In the genomic region with DNA sequence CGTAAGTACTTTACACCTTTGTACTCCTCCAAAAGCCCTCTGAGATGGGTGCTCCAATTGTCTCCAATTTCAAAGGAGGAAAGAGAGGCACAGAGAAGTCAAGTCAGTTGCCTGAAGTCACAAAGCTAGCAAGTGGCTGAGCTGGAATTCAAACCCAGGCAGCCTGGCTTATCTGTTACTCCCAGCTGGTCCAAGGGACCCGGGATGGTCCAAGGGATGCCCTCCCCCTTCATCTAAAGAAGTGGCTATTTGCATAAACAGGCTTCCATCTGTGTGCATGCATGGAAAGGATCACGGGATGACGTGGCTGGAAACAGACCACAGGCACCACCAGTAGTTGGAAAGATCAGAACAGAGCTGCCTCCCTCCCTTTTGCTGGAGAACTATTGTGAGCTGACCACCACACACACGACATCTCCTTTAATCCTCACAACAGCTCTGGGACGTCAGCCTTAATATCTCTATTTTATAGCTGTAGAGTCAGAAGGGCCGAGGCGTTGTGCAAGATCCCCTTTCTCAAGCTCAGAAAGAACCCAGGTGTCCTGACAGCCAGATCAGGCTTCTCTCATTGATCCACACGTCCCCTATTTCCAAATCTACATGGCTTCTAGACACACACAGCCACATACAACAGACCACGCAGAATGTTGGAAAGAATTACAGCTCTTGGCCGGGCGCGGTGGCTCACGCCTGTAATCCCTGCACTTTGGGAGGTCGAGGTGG, we compare ENCODE assay signal across 11 cellular contexts. TPM values are rescaled to one million over a fixed set of nuclear protein-coding genes. Genes with fewer than 3 reads are reported as not detected.
DNase-seq lines count a peak whose midpoint lies in the region; ATAC-seq and TF ChIP-seq lines count a peak whose summit lies in the region.
"Had no signal": no experiment of that assay in that cellular context is flagged by ENCODE, and none has a peak within 500 bp of the region (broad histone marks: within the 10 kb centered on the region; RNA-seq: fewer than 3 reads in every experiment).

No MANE protein-coding gene starts in this region.

- H3K4me1 Mint-ChIP-seq in T-cell, result peaks cover 3 to 12% (median 5%) of the 10 kb centered on the region in 3 donors

- peaks cover 51% of the 10 kb centered on the region for H3K4me1 ChIP-seq in rectal smooth muscle tissue (ENCODE audit: control insufficient read depth, insufficient read depth, low read length)
- H3K4me1 ChIP-seq: body of pancreas had no signal

- CTCF ChIA-PET in T-cell (lab: Charles Lee), result interaction anchor here (0.5 to 2.0 kb wide), 4 partner anchors 10 to 274 kb away, joined by 4 to 9 read pairs (median 6); partner anchors contain the start of gene COL1A1 (in 1 of the 2)

- H3K4me3 Mint-ChIP-seq in T-cell, result no peak overlapping the region

- no peak for TF ChIP-seq POLR2A in NB4 (IDR thresholded peaks at IDR 0.05; ENCODE audit: extremely low read depth, insufficient read length)

- no peaks in the 10 kb centered on the region for H3K9me3 Mint-ChIP-seq in T-cell

- no peaks in the 10 kb centered on the region for H3K36me3 ChIP-seq in rectal smooth muscle tissue (ENCODE audit: control insufficient read depth, insufficient read depth, low read length)

- TF ChIP-seq CTCF in NB4 (IDR thresholded peaks at IDR 0.05; ENCODE audit: low read depth, low read length) (no peak), fibroblast of mammary gland (conservative IDR thresholded peaks at IDR 0.05; ENCODE audit: control insufficient read depth, insufficient read depth, low read depth, low read length) (no peak), omental fat pad (IDR thresholded peaks at IDR 0.05) (no peak)

- no peak overlapping the region for H3K4me3 ChIP-seq in NB4 (ENCODE audit: low read depth, low read length)
- no peak overlapping the region for H3K4me3 ChIP-seq in fibroblast of mammary gland (ENCODE audit: control insufficient read depth, low read depth, low read length)
- H3K4me3 ChIP-seq in rectal smooth muscle tissue (ENCODE audit: low read length), result no peak overlapping the region
- H3K4me3 ChIP-seq: body of pancreas, SK-N-MC had no signal

- peaks cover 24 to 38% of the 10 kb centered on the region in 2 donors for H3K27me3 Mint-ChIP-seq in T-cell

- POLR2A ChIA-PET in T-cell (lab: Charles Lee), result interaction anchor here (0.5 kb wide), 2 partner anchors 20 to 100 kb away, joined by 4 to 7 read pairs; no protein-coding TSS in a partner anchor

- ATAC-seq in omental fat pad (ENCODE audit: low FRiP score), result no peak
- no peak for ATAC-seq in T-cell (replicated peaks in 1 of 4)
- ATAC-seq: body of pancreas had no signal

- H3K27ac Mint-ChIP-seq in T-cell, result no peak overlapping the region

- H3K36me3 Mint-ChIP-seq in T-cell, result no peaks in the 10 kb centered on the region

- no peak overlapping the region for H3K9ac ChIP-seq in rectal smooth muscle tissue (ENCODE audit: low read length)

- H3K27ac ChIP-seq in rectal smooth muscle tissue (ENCODE audit: low read depth, low read length), result peak overlapping the region; percentile 98
- H3K27ac ChIP-seq: SK-N-MC had no signal

- DNase-seq in ELR (ENCODE audit: low read depth) (peak; percentile 89), NB4 (ENCODE audit: low read depth) (peak; percentile 36), fibroblast of mammary gland (ENCODE audit: low read depth) (peak; percentile 95), omental fat pad (ENCODE audit: low spot score) (no peak), T-cell (no peak), midbrain (lab: John Stamatoyannopoulos, UW) (no peak)
- DNase-seq in activated CD4-positive, CD25-positive, alpha-beta regulatory T cell treated with anti-CD3 and anti-CD28 coated beads, Interleukin-2, amount 50 U/mL, for 72 hours, result no peak
- DNase-seq: body of pancreas, DMS153 had no signal

- H3K27me3 ChIP-seq in rectal smooth muscle tissue (ENCODE audit: control insufficient read depth, insufficient read depth, low read length), result no peaks in the 10 kb centered on the region
- H3K27me3 ChIP-seq: body of pancreas had no signal

RNA-seq across cellular contexts. Expression of gene COL1A1, which starts 10.9 kb away (rescaled TPM):
- total RNA-seq in omental fat pad, result 10 to 100 TPM; 21.2 to 57.9 (median 43.6) TPM
- total RNA-seq in T-cell, result 10 to 100 TPM in 2 of 5 donors, 1 to 10 TPM in 3; 4.1 to 21.0 (median 6.6) TPM

RNA-seq across cellular contexts. Expression of gene SGCA, which starts 46.5 kb away (rescaled TPM):
- 1 to 10 TPM in 3 of 4 donors, not detected in 1; 1.1 to 4.9 (median 2.6) TPM for total RNA-seq in omental fat pad
- total RNA-seq in T-cell, result under 1 TPM in 1 of 5 donors, not detected in 4; 0.33 TPM

Comparison
In these comparisons a context has a peak if more than half of its experiments do, and no peak if none do; other contexts are left out.
1. DNase-seq: peak in ELR (single experiment), NB4 (single experiment) and fibroblast of mammary gland (single experiment); none in omental fat pad (single experiment), activated CD4-positive, CD25-positive, alpha-beta regulatory T cell treated with anti-CD3 and anti-CD28 coated beads, Interleukin-2, amount 50 U/mL, for 72 hours (single experiment), T-cell (0 of 34) and midbrain (single experiment).